ENCODE assay signal across 8 cellular contexts in genomic region chr11:128467041-128467440, GRCh38.
DNase-seq lines count a peak whose midpoint lies in the region; ATAC-seq and TF ChIP-seq lines count a peak whose summit lies in the region.

No MANE protein-coding gene starts in this region.

- peaks cover 3% of the 10 kb centered on the region for H3K79me2 ChIP-seq in trophoblast cell (ENCODE audit: control insufficient read depth, insufficient read depth, low read length, poor library complexity)

- peak overlapping the region; percentile 23 for H3K14ac ChIP-seq in trophoblast cell (ENCODE audit: low read length)

- peak overlapping the region; percentile 95 to 99 (median 98) for H3K27ac Mint-ChIP-seq in CD4-positive, CD25-positive, alpha-beta regulatory T cell
- peak overlapping the region; percentile 24 for H3K27ac Mint-ChIP-seq in endodermal cell

- H3K4me3 ChIP-seq in CD4-positive, CD25-positive, alpha-beta regulatory T cell (ENCODE audit: low read depth, low read length) = peak overlapping the region; percentile 81
- H3K4me3 ChIP-seq in endodermal cell (ENCODE audit: low read length) = no peak overlapping the region
- H3K4me3 ChIP-seq in trophoblast cell (ENCODE audit: low read depth, low read length) = no peak overlapping the region

- H3K4me1 Mint-ChIP-seq in CD4-positive, CD25-positive, alpha-beta regulatory T cell = peaks cover 56 to 99% (median 86%) of the 10 kb centered on the region in 4 donors
- H3K4me1 Mint-ChIP-seq in endodermal cell = peaks cover 24% of the 10 kb centered on the region

- peak overlapping the region; percentile 18 for H3K4ac ChIP-seq in trophoblast cell (ENCODE audit: low read depth, low read length)

- no peaks in the 10 kb centered on the region for H3K9me3 Mint-ChIP-seq in CD4-positive, CD25-positive, alpha-beta regulatory T cell
- no peaks in the 10 kb centered on the region for H3K9me3 Mint-ChIP-seq in endodermal cell

- H2BK12ac ChIP-seq in trophoblast cell (ENCODE audit: low read length) = peak overlapping the region; percentile 10

- CTCF ChIA-PET in RWPE1 (lab: Yijun Ruan, JAX) = no interaction called here

- peak overlapping the region; percentile 2 for H4K8ac ChIP-seq in trophoblast cell (ENCODE audit: low read depth, low read length)

- peak overlapping the region; percentile 15 for H2BK5ac ChIP-seq in trophoblast cell (ENCODE audit: low read depth, low read length, poor library complexity)

- H3K4me2 ChIP-seq in trophoblast cell (ENCODE audit: low read length) = no peak overlapping the region

- H3K36me3 Mint-ChIP-seq in CD4-positive, CD25-positive, alpha-beta regulatory T cell = peaks cover 96% of the 10 kb centered on the region
- peaks cover 26% of the 10 kb centered on the region for H3K36me3 Mint-ChIP-seq in endodermal cell (ENCODE audit: low read depth)

- H3K9ac ChIP-seq in endodermal cell (ENCODE audit: extremely low read depth, low read length, poor library complexity, severe bottlenecking) = no peak overlapping the region
- no peak overlapping the region for H3K9ac ChIP-seq in trophoblast cell (ENCODE audit: low read length)

- H3K27me3 ChIP-seq in CD4-positive, CD25-positive, alpha-beta regulatory T cell (ENCODE audit: control insufficient read depth, insufficient read depth, low read length) = no peaks in the 10 kb centered on the region
- H3K27me3 ChIP-seq in endodermal cell (ENCODE audit: control insufficient read depth, insufficient read depth, low read length, poor library complexity, severe bottlenecking) (no peaks in the 10 kb centered on the region), trophoblast cell (ENCODE audit: insufficient read depth, low read length) (no peaks in the 10 kb centered on the region)

- peaks cover 4% of the 10 kb centered on the region for H3K79me1 ChIP-seq in trophoblast cell (ENCODE audit: low read length)

- peak overlapping the region; percentile 63 for H4K91ac ChIP-seq in trophoblast cell (ENCODE audit: low read depth, low read length)

- H2AFZ ChIP-seq in trophoblast cell (ENCODE audit: insufficient read depth, low read length, poor library complexity) = no peak overlapping the region

- H2AK5ac ChIP-seq in trophoblast cell (ENCODE audit: low read length) = peak overlapping the region; percentile 6

- H3K4me1 ChIP-seq in CD4-positive, CD25-positive, alpha-beta regulatory T cell (ENCODE audit: control insufficient read depth, insufficient read depth, low read length, poor library complexity, severe bottlenecking) = peaks cover 100% of the 10 kb centered on the region
- H3K4me1 ChIP-seq in endodermal cell (ENCODE audit: control insufficient read depth, insufficient read depth, low read length) (no peaks in the 10 kb centered on the region), trophoblast cell (ENCODE audit: control insufficient read depth in 1 of 2, insufficient read depth in 2 of 2, low read length in 2 of 2) (peaks cover 18 to 31% of the 10 kb centered on the region in 2 experiments)

- H4K12ac ChIP-seq in trophoblast cell (ENCODE audit: low read depth, low read length) = no peak overlapping the region

- peak overlapping the region; percentile 81 to 93 (median 84) for H3K4me3 Mint-ChIP-seq in CD4-positive, CD25-positive, alpha-beta regulatory T cell
- no peak overlapping the region for H3K4me3 Mint-ChIP-seq in endodermal cell

- TF ChIP-seq CTCF in RWPE1 (conservative IDR thresholded peaks at IDR 0.05; ENCODE audit: low read depth) (no peak), endodermal cell (conservative IDR thresholded peaks at IDR 0.05) (no peak)

- peak overlapping the region; percentile 62 for H2BK120ac ChIP-seq in trophoblast cell (ENCODE audit: insufficient read depth, low read length, poor library complexity)

- peaks cover 92% of the 10 kb centered on the region for H3K36me3 ChIP-seq in CD4-positive, CD25-positive, alpha-beta regulatory T cell (ENCODE audit: control insufficient read depth, insufficient read depth, low read length)
- peaks cover 17% of the 10 kb centered on the region for H3K36me3 ChIP-seq in endodermal cell (ENCODE audit: control insufficient read depth, insufficient read depth, low read length)
- H3K36me3 ChIP-seq in trophoblast cell (ENCODE audit: control insufficient read depth in 1 of 2, insufficient read depth in 2 of 2, low read length in 2 of 2) = peaks cover 32 to 53% of the 10 kb centered on the region in 2 experiments

- no peak for ATAC-seq in CD4-positive, CD25-positive, alpha-beta regulatory T cell (ENCODE audit: low read depth in 2 of 2)
- ATAC-seq in esophagus mucosa = no peak

- POLR2A ChIA-PET in RWPE1 (lab: Yijun Ruan, JAX; ENCODE audit: low non-redundant PET) = no interaction called here

- 97% methylated on average over 6 of the region's 6 CpGs; no CpG with 5 or more reads in 1 of the 2 experiments for WGBS in endodermal cell (ENCODE audit: insufficient coverage in 1 of 2, insufficient read length in 1 of 2), 2 experiments
- WGBS in trophoblast cell (ENCODE audit: extremely low coverage, insufficient coverage, insufficient read length) = no CpG with 5 or more reads among the region's 6 CpGs

- peak overlapping the region; percentile 49 for H3K23ac ChIP-seq in trophoblast cell (ENCODE audit: low read length)

- H3K27ac ChIP-seq in CD4-positive, CD25-positive, alpha-beta regulatory T cell (ENCODE audit: insufficient read depth, low read length, poor library complexity, severe bottlenecking) = peak overlapping the region; percentile 97
- H3K27ac ChIP-seq in RWPE1 = peak overlapping the region; percentile 31
- no peak overlapping the region for H3K27ac ChIP-seq in endodermal cell (ENCODE audit: low read depth, low read length)
- peak overlapping the region; percentile 67 for H3K27ac ChIP-seq in trophoblast cell (ENCODE audit: low read depth, low read length)

- H3K9me3 ChIP-seq in CD4-positive, CD25-positive, alpha-beta regulatory T cell (ENCODE audit: control insufficient read depth in 2 of 2, low read length in 2 of 2) = no peaks in the 10 kb centered on the region
- H3K9me3 ChIP-seq in endodermal cell (ENCODE audit: control insufficient read depth, low read length) (no peaks in the 10 kb centered on the region), trophoblast cell (ENCODE audit: insufficient read depth, low read depth, low read length) (peaks cover 3% of the 10 kb centered on the region)

- DNase-seq in CD4-positive, CD25-positive, alpha-beta regulatory T cell = no peak
- no peak for DNase-seq in RWPE1 (ENCODE audit: low spot score)
- no peak for DNase-seq in endodermal cell
- no peak for DNase-seq in trophoblast cell
- DNase-seq in C1 segment of cervical spinal cord (lab: John Stamatoyannopoulos, UW) = no peak
- DNase-seq in NCI-H446 treated with DMSO at 0.1 percent for 48 hours (lab: John Stamatoyannopoulos, UW) = no peak
- no peak for DNase-seq in GM19238 (ENCODE audit: insufficient read length, low spot score)

- peak overlapping the region; percentile 4 for H3K18ac ChIP-seq in trophoblast cell (ENCODE audit: low read length)

- peaks cover 7% of the 10 kb centered on the region for H3K27me3 Mint-ChIP-seq in CD4-positive, CD25-positive, alpha-beta regulatory T cell
- no peaks in the 10 kb centered on the region for H3K27me3 Mint-ChIP-seq in endodermal cell (ENCODE audit: insufficient read depth)
